In the genomic region with DNA sequence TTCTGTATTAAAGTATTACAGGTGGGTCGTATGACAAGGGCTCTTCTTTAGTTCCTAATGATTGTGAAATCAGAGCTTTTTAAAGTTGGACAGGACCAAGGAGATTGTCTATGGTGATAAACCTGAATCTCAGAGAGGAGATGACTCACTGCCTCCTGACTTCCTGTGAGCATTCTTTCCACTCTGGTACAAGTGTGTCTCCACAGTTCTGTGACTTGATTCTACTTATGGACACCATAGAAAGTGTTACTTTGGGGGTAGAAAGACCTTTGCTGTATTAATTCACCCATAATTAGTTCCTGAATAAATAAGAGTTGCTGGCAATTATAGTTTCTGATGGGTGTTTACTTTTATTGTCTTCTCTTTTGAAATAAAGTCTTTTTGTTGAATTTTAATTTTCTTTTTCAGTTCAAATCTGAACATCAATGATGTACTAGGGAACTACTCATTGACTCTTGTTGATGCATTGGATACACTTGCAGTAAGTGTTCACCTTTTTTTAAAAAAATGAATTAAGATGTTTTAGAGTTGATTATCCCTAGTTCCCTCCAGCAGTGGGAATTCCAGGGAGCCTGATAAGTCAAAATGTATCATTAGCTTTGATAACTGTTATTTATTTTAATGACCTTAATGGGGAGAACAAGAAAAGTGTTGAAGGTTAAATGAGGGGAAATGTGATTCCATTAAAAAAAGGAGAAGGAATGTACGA, we compare ENCODE assay signal across 9 cellular contexts. TPM values are rescaled to one million over a fixed set of nuclear protein-coding genes. Genes with fewer than 3 reads are reported as not detected.
DNase-seq lines count a peak whose midpoint lies in the region; ATAC-seq and TF ChIP-seq lines count a peak whose summit lies in the region.
"Had no signal": no experiment of that assay in that cellular context is flagged by ENCODE, and none has a peak within 500 bp of the region (broad histone marks: within the 10 kb centered on the region; RNA-seq: fewer than 3 reads in every experiment).

No MANE protein-coding gene starts in this region.

- no peaks in the 10 kb centered on the region for H3K9me3 Mint-ChIP-seq in chondrocyte (ENCODE audit: low read depth)

- peak; percentile 33 for ATAC-seq in GM18519 (IDR thresholded peaks at IDR 0.05; ENCODE audit: low FRiP score, unreplicated experiment)
- peak; percentile 36 for ATAC-seq in HG03060 (IDR thresholded peaks at IDR 0.05; ENCODE audit: low read depth, unreplicated experiment)

- H3K27me3 Mint-ChIP-seq in chondrocyte (ENCODE audit: low read depth) = no peaks in the 10 kb centered on the region

- no peak overlapping the region for H3K4me3 Mint-ChIP-seq in chondrocyte (ENCODE audit: unreplicated experiment)

- peak; percentile 75 for DNase-seq in AG04449 (ENCODE audit: low read depth, low spot score)
- DNase-seq in RKO (ENCODE audit: low spot score) = peak; percentile 87
- DNase-seq in chondrocyte (ENCODE audit: low spot score) = no peak
- DNase-seq in non-pigmented ciliary epithelial cell (ENCODE audit: low read depth) = peak; percentile 76
- DNase-seq in DMS153 (lab: John Stamatoyannopoulos, UW) = no peak
- DNase-seq in effector CD8-positive, alpha-beta T cell (lab: John Stamatoyannopoulos, UW) = no peak

- TF ChIP-seq CTCF in AG04449 (IDR thresholded peaks at IDR 0.05; ENCODE audit: insufficient read depth, low read length, missing control alignments) (no peak), chondrocyte (IDR thresholded peaks at IDR 0.05) (no peak)

- H3K27ac Mint-ChIP-seq in chondrocyte (ENCODE audit: unreplicated experiment) = peak overlapping the region; percentile 66

- H3K4me3 ChIP-seq in AG04449 (ENCODE audit: low read depth, low read length) = no peak overlapping the region
- H3K4me3 ChIP-seq: lung had no signal

- peaks cover 6% of the 10 kb centered on the region for H3K36me3 Mint-ChIP-seq in chondrocyte (ENCODE audit: low read depth)

- CTCF ChIA-PET in AG04449 (lab: Yijun Ruan, JAX) = interaction anchor here (1.3 to 2.3 kb wide), 2 partner anchors 71 to 73 kb away, joined by 3 to 7 read pairs; no protein-coding TSS in a partner anchor

- POLR2A ChIA-PET in AG04449 (lab: Yijun Ruan, JAX) = interaction anchor here (1.1 kb wide), 1 partner anchor 72 kb away, joined by 3 read pairs; no protein-coding TSS in a partner anchor

- peaks cover 79% of the 10 kb centered on the region for H3K4me1 Mint-ChIP-seq in chondrocyte (ENCODE audit: low read depth)

RNA-seq across cellular contexts. Expression of a gene that starts 7.4 kb away (rescaled TPM):
- total RNA-seq in chondrocyte = 39.0 to 51.2 TPM (median 49.1 TPM) in 3 replicates

Comparison
In these comparisons a context has a peak if more than half of its experiments do, and no peak if none do; other contexts are left out.
1. DNase-seq: peak in AG04449 (single experiment), RKO (single experiment) and non-pigmented ciliary epithelial cell (single experiment); none in chondrocyte (single experiment), DMS153 (single experiment) and effector CD8-positive, alpha-beta T cell (single experiment).